In the genomic region with DNA sequence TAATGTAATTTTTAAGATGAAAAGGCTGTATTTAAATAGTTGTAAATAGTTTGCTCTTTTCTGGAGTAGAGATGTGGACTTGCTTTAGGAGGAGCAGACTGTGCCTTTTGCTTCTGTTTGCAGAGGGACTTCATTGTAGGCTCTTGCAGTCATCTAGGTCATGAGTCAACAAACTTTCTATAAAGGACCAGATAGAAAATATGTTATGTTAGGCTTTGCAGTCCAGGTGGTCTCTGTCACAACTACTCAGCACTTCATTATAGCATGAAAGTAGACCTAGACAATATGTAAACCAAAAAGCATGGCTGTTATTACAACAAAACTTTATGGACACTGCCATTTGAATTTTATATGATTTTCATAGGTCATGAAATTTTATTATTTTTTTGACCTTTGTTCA, we compare ENCODE assay signal across 20 cellular contexts.
"Had no signal": no experiment of that assay in that cellular context is flagged by ENCODE, and none has a peak within 500 bp of the region (broad histone marks: within the 10 kb centered on the region; RNA-seq: fewer than 3 reads in every experiment).

No MANE protein-coding gene starts in this region.

- H3K36me3 Mint-ChIP-seq: activated naive CD8-positive, alpha-beta T cell treated with anti-CD3 and anti-CD28 coated beads, Interleukin-2, amount 10 ng/mL, durations not matched to agents 7 days and 5 days had no signal

- H3K4me1 Mint-ChIP-seq: activated CD4-positive, alpha-beta memory T cell treated with anti-CD3 and anti-CD28 coated beads, Interleukin-2, amount 10 ng/mL, durations not matched to agents 7 days and 5 days; activated naive CD8-positive, alpha-beta T cell treated with anti-CD3 and anti-CD28 coated beads, Interleukin-2, amount 10 ng/mL, durations not matched to agents 7 days and 5 days; neural crest cell; stimulated activated naive CD8-positive, alpha-beta T cell treated with anti-CD3 and anti-CD28 coated beads, Interleukin-15, amount 100 ng/mL, for 72 hours; WTC11 had no signal

- H3K9me3 Mint-ChIP-seq: activated CD4-positive, alpha-beta memory T cell treated with anti-CD3 and anti-CD28 coated beads, Interleukin-2, amount 10 ng/mL, durations not matched to agents 7 days and 5 days; activated naive CD8-positive, alpha-beta T cell treated with anti-CD3 and anti-CD28 coated beads, Interleukin-2, amount 10 ng/mL, durations not matched to agents 7 days and 5 days; activated T-helper 2 cell treated with anti-CD3 and anti-CD28 coated beads, Interferon-gamma antibody, Interleukin-2, Interleukin-4, amounts not matched to agents 10 μg/mL and 5 μg/mL and 100 μg/mL, durations not matched to agents 14 hours and 24 hours and 36 hours; stimulated activated naive CD8-positive, alpha-beta T cell treated with anti-CD3 and anti-CD28 coated beads, Interleukin-15, amount 100 ng/mL, for 72 hours had no signal

- H3K4me3 Mint-ChIP-seq: activated CD4-positive, alpha-beta memory T cell treated with anti-CD3 and anti-CD28 coated beads, Interleukin-2, amount 10 ng/mL, durations not matched to agents 7 days and 5 days; activated naive CD8-positive, alpha-beta T cell treated with anti-CD3 and anti-CD28 coated beads, Interleukin-2, amount 10 ng/mL, durations not matched to agents 7 days and 5 days; effector memory CD8-positive, alpha-beta T cell; neural crest cell; stimulated activated naive CD8-positive, alpha-beta T cell treated with anti-CD3 and anti-CD28 coated beads, Interleukin-15, amount 100 ng/mL, for 72 hours; WTC11 had no signal

- DNase-seq: activated CD4-positive, alpha-beta memory T cell treated with anti-CD3 and anti-CD28 coated beads, Interleukin-2, amount 10 ng/mL, durations not matched to agents 7 days and 5 days; activated CD4-positive, alpha-beta T cell treated with anti-CD3 and anti-CD28 coated beads for 4 hours; activated naive CD4-positive, alpha-beta T cell treated with Interleukin-2 at 50 U/mL for 16 hours; activated naive CD8-positive, alpha-beta T cell treated with anti-CD3 and anti-CD28 coated beads, Interleukin-2, amount 10 ng/mL, durations not matched to agents 7 days and 5 days; activated T-cell treated with anti-CD3 and anti-CD28 coated beads, Interleukin-2, amount 50 U/mL, for 1 hour; body of pancreas; effector memory CD8-positive, alpha-beta T cell; esophagus squamous epithelium; left cardiac atrium; midbrain; psoas muscle; right cardiac atrium; stimulated activated CD4-positive, alpha-beta T cell treated with anti-CD3 and anti-CD28 coated beads, Interleukin-15, amount 100 ng/mL, for 24 hours; stimulated activated CD4-positive, alpha-beta T cell treated with anti-CD3 and anti-CD28 coated beads, Interleukin-2, amount 100 ng/mL, for 48 hours; stimulated activated naive CD8-positive, alpha-beta T cell treated with anti-CD3 and anti-CD28 coated beads, Interleukin-15, amount 100 ng/mL, for 72 hours; transverse colon; uterus had no signal

- H3K27ac Mint-ChIP-seq: activated CD4-positive, alpha-beta memory T cell treated with anti-CD3 and anti-CD28 coated beads, Interleukin-2, amount 10 ng/mL, durations not matched to agents 7 days and 5 days; activated naive CD8-positive, alpha-beta T cell treated with anti-CD3 and anti-CD28 coated beads, Interleukin-2, amount 10 ng/mL, durations not matched to agents 7 days and 5 days; activated T-helper 2 cell treated with anti-CD3 and anti-CD28 coated beads, Interferon-gamma antibody, Interleukin-2, Interleukin-4, amounts not matched to agents 10 μg/mL and 5 μg/mL and 100 μg/mL, durations not matched to agents 14 hours and 24 hours and 36 hours; effector memory CD8-positive, alpha-beta T cell; stimulated activated naive CD8-positive, alpha-beta T cell treated with anti-CD3 and anti-CD28 coated beads, Interleukin-15, amount 100 ng/mL, for 72 hours; WTC11 had no signal
